In genomic region chr2:216503697-216504375, GRCh38 we compare ENCODE assay signal across 11 cellular contexts. TPM values are rescaled to one million over a fixed set of nuclear protein-coding genes. Genes with fewer than 3 reads are reported as not detected.
A peak's percentile ranks its signal among the peaks of the same experiment; 100 is the strongest.
DNase-seq lines count a peak whose midpoint lies in the region; ATAC-seq and TF ChIP-seq lines count a peak whose summit lies in the region.
"Had no signal": no experiment of that assay in that cellular context is flagged by ENCODE, and none has a peak within 500 bp of the region (broad histone marks: within the 10 kb centered on the region; RNA-seq: fewer than 3 reads in every experiment).

No MANE protein-coding gene starts in this region.

- no peak for TF ChIP-seq CTCF in GM23338 (conservative IDR thresholded peaks at IDR 0.05; ENCODE audit: low read depth in 2 of 2)

- H3K27ac Mint-ChIP-seq in activated CD4-positive, alpha-beta T cell treated with anti-CD3 and anti-CD28 coated beads, Interleukin-2, amount 10 ng/mL, durations not matched to agents 24 days and 14 days, result peak overlapping the region; percentile 71
- peak overlapping the region; percentile 77 for H3K27ac Mint-ChIP-seq in GM23338
- peak overlapping the region; percentile 22 for H3K27ac Mint-ChIP-seq in activated T-helper 17 cell treated with anti-CD3 and anti-CD28 coated beads, Interleukin-2, amount 50 U/mL, for 72 hours
- peak overlapping the region in 7 of 10 donors; percentile 10 to 73 (median 23) for H3K27ac Mint-ChIP-seq in naive thymus-derived CD8-positive, alpha-beta T cell

- peaks cover 29% of the 10 kb centered on the region for H3K4me1 ChIP-seq in GM23338 (ENCODE audit: insufficient read depth)

- H3K27me3 ChIP-seq in GM23338 (ENCODE audit: insufficient read depth), result no peaks in the 10 kb centered on the region

- H3K4me3 Mint-ChIP-seq in activated CD4-positive, alpha-beta T cell treated with anti-CD3 and anti-CD28 coated beads, Interleukin-2, amount 10 ng/mL, durations not matched to agents 24 days and 14 days, result no peak overlapping the region
- H3K4me3 Mint-ChIP-seq in GM23338, result no peak overlapping the region; the same call in 2 of the 3 replicates
- H3K4me3 Mint-ChIP-seq in activated T-helper 17 cell treated with anti-CD3 and anti-CD28 coated beads, Interleukin-2, amount 50 U/mL, for 72 hours, result peak overlapping the region; percentile 29
- H3K4me3 Mint-ChIP-seq in naive thymus-derived CD8-positive, alpha-beta T cell, result no peak overlapping the region
- H3K4me3 Mint-ChIP-seq: stimulated activated naive CD8-positive, alpha-beta T cell treated with anti-CD3 and anti-CD28 coated beads, Interleukin-15, amount 100 ng/mL, for 72 hours had no signal

- no peak for DNase-seq in activated CD4-positive, alpha-beta T cell treated with anti-CD3 and anti-CD28 coated beads, Interleukin-2, amount 10 ng/mL, durations not matched to agents 24 days and 14 days
- DNase-seq in activated CD4-positive, alpha-beta T cell treated with anti-CD3 and anti-CD28 coated beads for 4 hours, result no peak
- DNase-seq in GM23338 (ENCODE audit: low spot score), result no peak
- no peak for DNase-seq in naive thymus-derived CD8-positive, alpha-beta T cell
- DNase-seq in DMS114 treated with DMSO at 0.1 percent for 48 hours (lab: John Stamatoyannopoulos, UW; ENCODE audit: unreplicated experiment), result no peak
- no peak for DNase-seq in KBM-7
- DNase-seq in hypothalamus (lab: John Stamatoyannopoulos, UW), result no peak
- DNase-seq: NCI-H1092 treated with DMSO at 0.1 percent for 48 hours; nucleus accumbens; stimulated activated naive CD8-positive, alpha-beta T cell treated with anti-CD3 and anti-CD28 coated beads, Interleukin-15, amount 100 ng/mL, for 72 hours had no signal

- ATAC-seq in GM23338, result no peak
- no peak for ATAC-seq in activated T-helper 17 cell treated with anti-CD3 and anti-CD28 coated beads, Interleukin-2, amount 50 U/mL, for 72 hours (replicated peaks)
- ATAC-seq in naive thymus-derived CD8-positive, alpha-beta T cell, result no peak
- ATAC-seq: stimulated activated naive CD8-positive, alpha-beta T cell treated with anti-CD3 and anti-CD28 coated beads, Interleukin-15, amount 100 ng/mL, for 72 hours had no signal

- peaks cover 83% of the 10 kb centered on the region for H3K36me3 Mint-ChIP-seq in activated CD4-positive, alpha-beta T cell treated with anti-CD3 and anti-CD28 coated beads, Interleukin-2, amount 10 ng/mL, durations not matched to agents 24 days and 14 days (ENCODE audit: low read depth)
- peaks cover 78% of the 10 kb centered on the region for H3K36me3 Mint-ChIP-seq in GM23338 (ENCODE audit: low read depth)
- peaks cover 96% of the 10 kb centered on the region for H3K36me3 Mint-ChIP-seq in activated T-helper 17 cell treated with anti-CD3 and anti-CD28 coated beads, Interleukin-2, amount 50 U/mL, for 72 hours (ENCODE audit: low read depth)
- peaks cover 16 to 73% (median 21%) of the 10 kb centered on the region in 3 donors for H3K36me3 Mint-ChIP-seq in naive thymus-derived CD8-positive, alpha-beta T cell

- H3K36me3 ChIP-seq in GM23338 (ENCODE audit: insufficient read depth), result peaks cover 61% of the 10 kb centered on the region

- no peak overlapping the region for H2AFZ ChIP-seq in GM23338

- H3K27ac ChIP-seq in GM23338 (ENCODE audit: low read depth), result peak overlapping the region; percentile 94

- POLR2A ChIA-PET in naive thymus-derived CD8-positive, alpha-beta T cell (lab: Charles Lee), result no interaction called here

- peaks cover 48% of the 10 kb centered on the region for H4K20me1 ChIP-seq in GM23338 (replicated peaks; ENCODE audit: insufficient read depth)

- in situ Hi-C loops in KBM-7 (cut with MboI; ENCODE audit: low pct_unique_long_range_greater_than_20kb, low sequenced_read_pairs), result no loop called here

- H3K4me2 ChIP-seq in GM23338, result no peak overlapping the region

- peaks cover 51% of the 10 kb centered on the region for H3K4me1 Mint-ChIP-seq in activated CD4-positive, alpha-beta T cell treated with anti-CD3 and anti-CD28 coated beads, Interleukin-2, amount 10 ng/mL, durations not matched to agents 24 days and 14 days
- H3K4me1 Mint-ChIP-seq in GM23338, result peaks cover 35% of the 10 kb centered on the region
- H3K4me1 Mint-ChIP-seq in activated T-helper 17 cell treated with anti-CD3 and anti-CD28 coated beads, Interleukin-2, amount 50 U/mL, for 72 hours, result peaks cover 36% of the 10 kb centered on the region
- peaks cover 23 to 50% (median 47%) of the 10 kb centered on the region in 4 donors for H3K4me1 Mint-ChIP-seq in naive thymus-derived CD8-positive, alpha-beta T cell

- H3K9me2 ChIP-seq in GM23338 (ENCODE audit: insufficient read depth), result no peaks in the 10 kb centered on the region

- no peaks in the 10 kb centered on the region for H3K9me3 Mint-ChIP-seq in activated CD4-positive, alpha-beta T cell treated with anti-CD3 and anti-CD28 coated beads, Interleukin-2, amount 10 ng/mL, durations not matched to agents 24 days and 14 days
- no peaks in the 10 kb centered on the region for H3K9me3 Mint-ChIP-seq in GM23338
- H3K9me3 Mint-ChIP-seq in activated T-helper 17 cell treated with anti-CD3 and anti-CD28 coated beads, Interleukin-2, amount 50 U/mL, for 72 hours, result no peaks in the 10 kb centered on the region
- H3K9me3 Mint-ChIP-seq in naive thymus-derived CD8-positive, alpha-beta T cell, result no peaks in the 10 kb centered on the region
- H3K9me3 Mint-ChIP-seq: stimulated activated naive CD8-positive, alpha-beta T cell treated with anti-CD3 and anti-CD28 coated beads, Interleukin-15, amount 100 ng/mL, for 72 hours had no signal

- intact Hi-C loops in activated CD4-positive, alpha-beta T cell treated with anti-CD3 and anti-CD28 coated beads, Interleukin-2, amount 10 ng/mL, durations not matched to agents 24 days and 14 days (cut with micrococcal nuclease), result no loop called here

- peaks cover 38% of the 10 kb centered on the region for H3K79me2 ChIP-seq in GM23338 (replicated peaks; ENCODE audit: insufficient read depth)

- H3K27me3 Mint-ChIP-seq in activated CD4-positive, alpha-beta T cell treated with anti-CD3 and anti-CD28 coated beads, Interleukin-2, amount 10 ng/mL, durations not matched to agents 24 days and 14 days, result no peaks in the 10 kb centered on the region
- H3K27me3 Mint-ChIP-seq in GM23338 (ENCODE audit: insufficient read depth, low read depth, poor library complexity), result peaks cover 10% of the 10 kb centered on the region
- no peaks in the 10 kb centered on the region for H3K27me3 Mint-ChIP-seq in activated T-helper 17 cell treated with anti-CD3 and anti-CD28 coated beads, Interleukin-2, amount 50 U/mL, for 72 hours
- H3K27me3 Mint-ChIP-seq in naive thymus-derived CD8-positive, alpha-beta T cell, result no peaks in the 10 kb centered on the region
- H3K27me3 Mint-ChIP-seq: stimulated activated naive CD8-positive, alpha-beta T cell treated with anti-CD3 and anti-CD28 coated beads, Interleukin-15, amount 100 ng/mL, for 72 hours had no signal

- H3F3A ChIP-seq in GM23338 (replicated peaks; ENCODE audit: low read depth), result peaks cover 72% of the 10 kb centered on the region

- H3K4me3 ChIP-seq in GM23338, result 0 out of 2 replicates have a peak overlapping the region, but pooled peaks have one; percentile 1

TF ChIP-seq in GM23338, 12 proteins besides CTCF, POLR2A, EP300 and RAD21:
- peak; percentile 22 for TF ChIP-seq POLR2AphosphoS5 (IDR thresholded peaks at IDR 0.05; ENCODE audit: low read depth)
- TF ChIP-seq ETS1 (IDR thresholded peaks at IDR 0.05), result no peak
- TF ChIP-seq STAT1 (IDR thresholded peaks at IDR 0.05; ENCODE audit: unreplicated experiment), result no peak

RNA-seq across cellular contexts. Expression of gene RPL37A, which starts 5.2 kb away (rescaled TPM):
- total RNA-seq in activated CD4-positive, alpha-beta T cell treated with anti-CD3 and anti-CD28 coated beads, Interleukin-2, amount 10 ng/mL, durations not matched to agents 24 days and 14 days, result 3,125 and 3,168 TPM in 2 replicates
- total RNA-seq in GM23338 (2014; rRNA removed; shearing (Covaris generic)), result 879 and 1,118 TPM in 2 replicates
- polyA plus RNA-seq in GM23338 (2016; fragmentation: Nextera tagmentation; extraction: Ambion mirVana), result 5,036 and 5,564 TPM in 2 replicates
- total RNA-seq in activated T-helper 17 cell treated with anti-CD3 and anti-CD28 coated beads, Interleukin-2, amount 50 U/mL, for 72 hours, result 1,000 to 10,000 TPM; 2,880 to 3,993 TPM
- 1,000 to 10,000 TPM; 3,176 to 3,258 TPM for total RNA-seq in naive thymus-derived CD8-positive, alpha-beta T cell
- 1,000 to 10,000 TPM; 4,502 to 5,032 (median 4,635) TPM for polyA plus RNA-seq in naive thymus-derived CD8-positive, alpha-beta T cell

Comparison
In these comparisons a context has a peak if more than half of its experiments do, and no peak if none do; other contexts are left out.
1. H3K27ac Mint-ChIP-seq: peak in every context shown above with its lines; median percentile 77 in GM23338; 71 in activated CD4-positive, alpha-beta T cell treated with anti-CD3 and anti-CD28 coated beads, Interleukin-2, amount 10 ng/mL, durations not matched to agents 24 days and 14 days; 23 in naive thymus-derived CD8-positive, alpha-beta T cell; 22 in activated T-helper 17 cell treated with anti-CD3 and anti-CD28 coated beads, Interleukin-2, amount 50 U/mL, for 72 hours.